Comparison of ENCODE assay signal across 8 cellular contexts in genomic region chr11:119357069-119357468, GRCh38. TPM values are rescaled to one million over a fixed set of nuclear protein-coding genes. Genes with fewer than 3 reads are reported as not detected.
DNase-seq lines count a peak whose midpoint lies in the region; FAIRE-seq and TF ChIP-seq lines count a peak whose summit lies in the region.

No MANE protein-coding gene starts in this region.

- H2AFZ ChIP-seq in MM.1S (ENCODE audit: low read length) (no peak overlapping the region), neural progenitor cell (replicated peaks) (no peak overlapping the region)

- peaks cover 12% of the 10 kb centered on the region for H3K4me1 ChIP-seq in MM.1S (ENCODE audit: low read length)
- H3K4me1 ChIP-seq in neural progenitor cell, result peaks cover 26% of the 10 kb centered on the region
- no peaks in the 10 kb centered on the region for H3K4me1 ChIP-seq in effector memory CD4-positive, alpha-beta T cell (ENCODE audit: control insufficient read depth, insufficient read depth, low read length, poor library complexity, severe bottlenecking)

- H3K9ac ChIP-seq in MM.1S (ENCODE audit: low read length), result no peak overlapping the region
- H3K9ac ChIP-seq in neural progenitor cell, result no peak overlapping the region

- H3K9me3 ChIP-seq in MM.1S (replicated peaks; ENCODE audit: insufficient read depth, low read length) (no peaks in the 10 kb centered on the region), neural progenitor cell (ENCODE audit: low read depth) (no peaks in the 10 kb centered on the region)
- H3K9me3 ChIP-seq in effector memory CD4-positive, alpha-beta T cell (ENCODE audit: control insufficient read depth, low read length), result no peaks in the 10 kb centered on the region

- peak overlapping the region; percentile 76 for H3K4me3 Mint-ChIP-seq in endothelial cell (ENCODE audit: unreplicated experiment)
- peak overlapping the region; percentile 71 for H3K4me3 Mint-ChIP-seq in neural progenitor cell

- H3K27me3 ChIP-seq in MM.1S (replicated peaks; ENCODE audit: insufficient read depth, low read length) (peaks cover 25% of the 10 kb centered on the region), neural progenitor cell (peaks cover 16% of the 10 kb centered on the region)
- H3K27me3 ChIP-seq in effector memory CD4-positive, alpha-beta T cell (replicated peaks; ENCODE audit: control insufficient read depth, insufficient read depth, low read length, poor library complexity, severe bottlenecking), result peaks cover 2% of the 10 kb centered on the region

- H3K4me1 Mint-ChIP-seq in endothelial cell (ENCODE audit: unreplicated experiment) (peaks cover 11% of the 10 kb centered on the region), neural progenitor cell (peaks cover 57% of the 10 kb centered on the region)

- no peaks in the 10 kb centered on the region for H3K9me3 Mint-ChIP-seq in endothelial cell (ENCODE audit: unreplicated experiment)
- no peaks in the 10 kb centered on the region for H3K9me3 Mint-ChIP-seq in neural progenitor cell

- H3K4me3 ChIP-seq in AG10803 (ENCODE audit: low read length) (peak overlapping the region; percentile 72), MM.1S (ENCODE audit: low read length) (no peak overlapping the region; the same call in 1 of the 2 replicates), neural progenitor cell (peak overlapping the region; percentile 51)
- H3K4me3 ChIP-seq in effector memory CD4-positive, alpha-beta T cell (ENCODE audit: insufficient read depth, low read depth, low read length, poor library complexity, severe bottlenecking), result no peak overlapping the region

- TF ChIP-seq CTCF in AG10803 (conservative IDR thresholded peaks at IDR 0.05; ENCODE audit: low read length) (no peak), MM.1S (IDR thresholded peaks at IDR 0.05; ENCODE audit: low read length) (no peak), endothelial cell (IDR thresholded peaks at IDR 0.05; ENCODE audit: unreplicated experiment) (no peak), neural progenitor cell (IDR thresholded peaks at IDR 0.05) (no peak)

- H4K20me1 ChIP-seq in MM.1S (ENCODE audit: insufficient read depth, low read length) (no peaks in the 10 kb centered on the region), neural progenitor cell (ENCODE audit: low read depth) (peaks cover 14% of the 10 kb centered on the region)

- peaks cover 5% of the 10 kb centered on the region for H3K27me3 Mint-ChIP-seq in endothelial cell (ENCODE audit: unreplicated experiment)
- peaks cover 12% of the 10 kb centered on the region for H3K27me3 Mint-ChIP-seq in neural progenitor cell (ENCODE audit: insufficient read depth, low read depth)

- no peak for FAIRE-seq in frontal cortex (lab: Jason Lieb, UNC)

- H3K27ac Mint-ChIP-seq in endothelial cell (ENCODE audit: unreplicated experiment), result no peak overlapping the region
- H3K27ac Mint-ChIP-seq in neural progenitor cell, result no peak overlapping the region

- no peaks in the 10 kb centered on the region for H3K9me2 ChIP-seq in MM.1S (replicated peaks; ENCODE audit: insufficient read depth, low read length)

- no peaks in the 10 kb centered on the region for H3K36me3 Mint-ChIP-seq in endothelial cell (ENCODE audit: low read depth, unreplicated experiment)
- peaks cover 13% of the 10 kb centered on the region for H3K36me3 Mint-ChIP-seq in neural progenitor cell

- no peak for DNase-seq in AG10803 (ENCODE audit: low read depth)
- no peak for DNase-seq in MM.1S
- no peak for DNase-seq in endothelial cell (ENCODE audit: low spot score)
- no peak for DNase-seq in neural progenitor cell (ENCODE audit: low spot score)
- no peak for DNase-seq in dermis blood vessel endothelial cell
- no peak for DNase-seq in retina
- no peak for DNase-seq in frontal cortex (ENCODE audit: low spot score in 2 of 2)
- DNase-seq in effector memory CD4-positive, alpha-beta T cell, result no peak

- H3K27ac ChIP-seq in MM.1S (ENCODE audit: low read length), result no peak overlapping the region
- no peak overlapping the region for H3K27ac ChIP-seq in neural progenitor cell
- no peak overlapping the region for H3K27ac ChIP-seq in effector memory CD4-positive, alpha-beta T cell (ENCODE audit: insufficient read depth, low read length, poor library complexity, severe bottlenecking)

- no peaks in the 10 kb centered on the region for H3K79me2 ChIP-seq in MM.1S (ENCODE audit: low read length)
- H3K79me2 ChIP-seq in neural progenitor cell (ENCODE audit: low read depth), result no peaks in the 10 kb centered on the region

- H3K4me2 ChIP-seq in MM.1S (ENCODE audit: low read depth, low read length), result peak overlapping the region; percentile 100
- peak overlapping the region; percentile 86 for H3K4me2 ChIP-seq in neural progenitor cell

- no peaks in the 10 kb centered on the region for H3F3A ChIP-seq in MM.1S (ENCODE audit: insufficient read depth, low read length)
- peaks cover 16% of the 10 kb centered on the region for H3F3A ChIP-seq in neural progenitor cell (ENCODE audit: low read depth)

- H3K36me3 ChIP-seq in MM.1S (replicated peaks; ENCODE audit: insufficient read depth, low read length), result no peaks in the 10 kb centered on the region
- H3K36me3 ChIP-seq in neural progenitor cell, result no peaks in the 10 kb centered on the region
- H3K36me3 ChIP-seq in effector memory CD4-positive, alpha-beta T cell (ENCODE audit: control insufficient read depth, insufficient read depth, low read length), result no peaks in the 10 kb centered on the region

RNA-seq across cellular contexts. Expression of gene MFRP, which starts 10.6 kb away (rescaled TPM):
- total RNA-seq in endothelial cell (ENCODE audit: unreplicated experiment) (0.13 TPM), neural progenitor cell (ENCODE audit: low replicate concordance) (not detected in 2 replicates), dermis blood vessel endothelial cell (not detected in 2 replicates), frontal cortex (not detected)

RNA-seq across cellular contexts. Expression of gene C1QTNF5, which starts 16.4 kb away (rescaled TPM):
- total RNA-seq in endothelial cell (ENCODE audit: unreplicated experiment) (26.0 TPM), neural progenitor cell (ENCODE audit: low replicate concordance) (0.90 and 3.4 TPM in 2 replicates), dermis blood vessel endothelial cell (60.2 and 127 TPM in 2 replicates), frontal cortex (2.4 TPM)

RNA-seq across cellular contexts. Expression of gene RNF26, which starts 22.7 kb away (rescaled TPM):
- total RNA-seq in endothelial cell (ENCODE audit: unreplicated experiment) (31.5 TPM), neural progenitor cell (ENCODE audit: low replicate concordance) (17.1 and 48.2 TPM in 2 replicates), dermis blood vessel endothelial cell (3.2 and 16.8 TPM in 2 replicates), frontal cortex (2.9 TPM)

RNA-seq across cellular contexts. Expression of gene USP2, which starts 24.4 kb away (rescaled TPM):
- total RNA-seq in endothelial cell (ENCODE audit: unreplicated experiment) (1.5 TPM), neural progenitor cell (ENCODE audit: low replicate concordance) (2.1 and 2.6 TPM in 2 replicates), dermis blood vessel endothelial cell (0.33 and 1.2 TPM in 2 replicates), frontal cortex (2.4 TPM)

RNA-seq across cellular contexts. Expression of gene MCAM, which starts 40.1 kb away (rescaled TPM):
- total RNA-seq in endothelial cell (ENCODE audit: unreplicated experiment), result 78.3 TPM
- 23.3 and 28.2 TPM in 2 replicates for total RNA-seq in neural progenitor cell (ENCODE audit: low replicate concordance)
- 1,172 and 1,718 TPM in 2 replicates for total RNA-seq in dermis blood vessel endothelial cell
- 11.4 TPM for total RNA-seq in frontal cortex

Comparison
In these comparisons a context has a peak if more than half of its experiments do, and no peak if none do; other contexts are left out.
1. H3K4me3 ChIP-seq: peak in AG10803 (single experiment) and neural progenitor cell (single experiment); none in MM.1S (single experiment) and effector memory CD4-positive, alpha-beta T cell (single experiment).